Comparison of ENCODE assay signal across 1 cellular context in the genomic region with DNA sequence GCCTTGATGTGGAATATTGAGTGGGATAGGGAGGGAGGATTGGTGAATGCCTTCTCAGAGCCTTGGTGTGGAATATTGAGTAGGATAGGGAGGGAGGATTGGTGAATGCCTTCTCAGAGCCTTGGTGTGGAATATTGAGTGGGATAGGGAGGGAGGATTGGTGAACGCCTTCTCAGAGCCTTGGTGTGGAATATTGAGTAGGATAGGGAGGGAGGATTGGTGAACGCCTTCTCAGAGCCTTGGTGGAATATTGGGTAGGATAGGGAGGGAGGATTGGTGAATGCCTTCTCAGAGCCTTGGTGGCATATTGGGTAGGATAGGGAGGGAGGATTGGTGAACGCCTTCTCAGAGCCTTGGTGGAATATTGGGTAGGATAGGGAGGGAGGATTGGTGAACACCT.
A peak's percentile ranks its signal among the peaks of the same experiment; 100 is the strongest.
TF ChIP-seq lines count a peak whose summit lies in the region.

No MANE protein-coding gene starts in this region.

TF ChIP-seq in HEK293, 187 proteins besides CTCF, POLR2A, EP300 and RAD21:
- TF ChIP-seq ZNF239 (tag by site-specific recombination; IDR thresholded peaks at IDR 0.05), result peak; percentile 98
TF ChIP-seq in HEK293: peak in this region for 1; not testable (repeated sequence) for 186.
